Comparison of ENCODE assay signal across 11 cellular contexts in genomic region chr18:76980663-76981387, GRCh38.
DNase-seq lines count a peak whose midpoint lies in the region; ATAC-seq and TF ChIP-seq lines count a peak whose summit lies in the region.
"Had no signal": no experiment of that assay in that cellular context is flagged by ENCODE, and none has a peak within 500 bp of the region (broad histone marks: within the 10 kb centered on the region; RNA-seq: fewer than 3 reads in every experiment).

No MANE protein-coding gene starts in this region.

- H2BK12ac ChIP-seq in trophoblast cell (ENCODE audit: low read length) = no peak overlapping the region

- H4K20me1 ChIP-seq in MM.1S (ENCODE audit: insufficient read depth, low read length) = no peaks in the 10 kb centered on the region

- H2AFZ ChIP-seq in MM.1S (ENCODE audit: low read length) = no peak overlapping the region
- no peak overlapping the region for H2AFZ ChIP-seq in trophoblast cell (ENCODE audit: insufficient read depth, low read length, poor library complexity)

- no peak overlapping the region for H2BK5ac ChIP-seq in trophoblast cell (ENCODE audit: low read depth, low read length, poor library complexity)

- POLR2A ChIA-PET in HEK293T (lab: Yijun Ruan, JAX) = no interaction called here

- WGBS in trophoblast cell (ENCODE audit: extremely low coverage, insufficient coverage, insufficient read length) = no CpG with 5 or more reads among the region's 23 CpGs

- H3K4me2 ChIP-seq in MM.1S (ENCODE audit: low read depth, low read length) = no peak overlapping the region
- H3K4me2 ChIP-seq in trophoblast cell (ENCODE audit: low read length) = no peak overlapping the region

- H4K91ac ChIP-seq in trophoblast cell (ENCODE audit: low read depth, low read length) = no peak overlapping the region

- no peak overlapping the region for H2AK5ac ChIP-seq in trophoblast cell (ENCODE audit: low read length)

- no peak overlapping the region for H3K18ac ChIP-seq in trophoblast cell (ENCODE audit: low read length)

- no peak overlapping the region for H2BK120ac ChIP-seq in trophoblast cell (ENCODE audit: insufficient read depth, low read length, poor library complexity)

- TF ChIP-seq CTCF in MM.1S (IDR thresholded peaks at IDR 0.05; ENCODE audit: low read length) = no peak

- H3K27ac ChIP-seq in MM.1S (ENCODE audit: low read length) (no peak overlapping the region), trophoblast cell (ENCODE audit: low read depth, low read length) (no peak overlapping the region)

- H3K27me3 ChIP-seq in MM.1S (replicated peaks; ENCODE audit: insufficient read depth, low read length) = no peaks in the 10 kb centered on the region
- no peaks in the 10 kb centered on the region for H3K27me3 ChIP-seq in trophoblast cell (ENCODE audit: insufficient read depth, low read length)

- no peak overlapping the region for H3K4ac ChIP-seq in trophoblast cell (ENCODE audit: low read depth, low read length)

- H3K36me3 ChIP-seq in MM.1S (replicated peaks; ENCODE audit: insufficient read depth, low read length) (no peaks in the 10 kb centered on the region), trophoblast cell (ENCODE audit: control insufficient read depth in 1 of 2, insufficient read depth in 2 of 2, low read length in 2 of 2) (peaks cover 2% of the 10 kb centered on the region in 2 experiments)

- no peak overlapping the region for H3K14ac ChIP-seq in trophoblast cell (ENCODE audit: low read length)

- H3K9ac ChIP-seq in MM.1S (ENCODE audit: low read length) = no peak overlapping the region
- H3K9ac ChIP-seq in trophoblast cell (ENCODE audit: low read length) = no peak overlapping the region

- H3K4me3 ChIP-seq in MM.1S (ENCODE audit: low read length) = no peak overlapping the region
- H3K4me3 ChIP-seq in trophoblast cell (ENCODE audit: low read depth, low read length) = no peak overlapping the region

- H3K23ac ChIP-seq in trophoblast cell (ENCODE audit: low read length) = no peak overlapping the region

- H3K4me1 ChIP-seq in MM.1S (ENCODE audit: low read length) (no peaks in the 10 kb centered on the region), trophoblast cell (ENCODE audit: control insufficient read depth in 1 of 2, insufficient read depth in 2 of 2, low read length in 2 of 2) (no peaks in the 10 kb centered on the region)

- CTCF ChIA-PET in HEK293T (lab: Yijun Ruan, JAX) = no interaction called here

- no peak overlapping the region for H4K12ac ChIP-seq in trophoblast cell (ENCODE audit: low read depth, low read length)

- H3F3A ChIP-seq in MM.1S (ENCODE audit: insufficient read depth, low read length) = no peaks in the 10 kb centered on the region

- ATAC-seq in GM18861 (IDR thresholded peaks at IDR 0.05; ENCODE audit: unreplicated experiment) (peak; percentile 25), GM21786 (IDR thresholded peaks at IDR 0.05; ENCODE audit: unreplicated experiment) (peak; percentile 32), HG03457 (IDR thresholded peaks at IDR 0.05; ENCODE audit: unreplicated experiment) (peak; percentile 32)
- ATAC-seq: CD8-positive, alpha-beta T cell; Panc1 had no signal

- H3K79me2 ChIP-seq in MM.1S (ENCODE audit: low read length) (no peaks in the 10 kb centered on the region), trophoblast cell (ENCODE audit: control insufficient read depth, insufficient read depth, low read length, poor library complexity) (no peaks in the 10 kb centered on the region)

- no peaks in the 10 kb centered on the region for H3K79me1 ChIP-seq in trophoblast cell (ENCODE audit: low read length)

- no peaks in the 10 kb centered on the region for H3K9me2 ChIP-seq in MM.1S (replicated peaks; ENCODE audit: insufficient read depth, low read length)

- H4K8ac ChIP-seq in trophoblast cell (ENCODE audit: low read depth, low read length) = no peak overlapping the region

- DNase-seq in medulla oblongata (ENCODE audit: extremely low spot score) (peak; percentile 14), MM.1S (no peak), trophoblast cell (no peak), NCI-H524 (lab: John Stamatoyannopoulos, UW) (no peak), HEK293T (ENCODE audit: extremely low spot score) (no peak)
- DNase-seq: stimulated activated CD4-positive, alpha-beta T cell treated with anti-CD3 and anti-CD28 coated beads, Interleukin-12 subunit alpha, Interleukin-12 subunit beta, amount 100 ng/mL, for 4 hours had no signal

- H3K9me3 ChIP-seq in MM.1S (replicated peaks; ENCODE audit: insufficient read depth, low read length) (no peaks in the 10 kb centered on the region), trophoblast cell (ENCODE audit: insufficient read depth, low read depth, low read length) (no peaks in the 10 kb centered on the region)

TF ChIP-seq in HEK293T, 16 proteins besides CTCF, POLR2A, EP300 and RAD21:
- no peak for TF ChIP-seq ELF4 (IDR thresholded peaks at IDR 0.05)
- TF ChIP-seq CTBP1 (IDR thresholded peaks at IDR 0.05; ENCODE audit: borderline replicate concordance) = no peak
- TF ChIP-seq FOXA1 (IDR thresholded peaks at IDR 0.05) = no peak
- no peak for TF ChIP-seq FOXK2 (IDR thresholded peaks at IDR 0.05)
- TF ChIP-seq PKNOX1 (IDR thresholded peaks at IDR 0.05) = no peak
- TF ChIP-seq SP1 (IDR thresholded peaks at IDR 0.05) = no peak
- TF ChIP-seq HDGF (IDR thresholded peaks at IDR 0.05; ENCODE audit: borderline replicate concordance) = no peak
- TF ChIP-seq LEF1 (IDR thresholded peaks at IDR 0.05; ENCODE audit: borderline replicate concordance) = no peak
- TF ChIP-seq ZNF384 (IDR thresholded peaks at IDR 0.05) = no peak
- no peak for TF ChIP-seq TARDBP (IDR thresholded peaks at IDR 0.05)
